In the genomic region with DNA sequence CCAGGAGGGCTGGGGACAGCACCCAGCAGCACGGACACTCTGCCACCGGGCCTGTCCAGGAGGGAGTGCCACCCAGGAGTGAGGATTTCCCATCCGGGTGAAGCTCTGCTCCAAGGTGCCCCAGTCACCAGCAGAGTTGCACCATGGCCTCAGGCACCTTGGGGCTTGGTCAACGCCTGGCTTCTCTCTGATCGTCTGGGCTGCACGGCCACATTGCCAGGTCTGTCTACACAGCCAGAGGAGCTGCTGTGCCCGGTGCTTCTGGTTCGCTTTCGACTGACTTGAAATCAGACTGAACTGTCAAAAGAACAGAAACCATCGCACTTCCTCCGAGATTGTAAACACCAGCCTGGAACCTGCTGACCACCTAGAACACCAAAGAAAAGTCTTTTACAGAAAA, we compare ENCODE assay signal across 23 cellular contexts. TPM values are rescaled to one million over a fixed set of nuclear protein-coding genes. Genes with fewer than 3 reads are reported as not detected.
A peak's percentile ranks its signal among the peaks of the same experiment; 100 is the strongest.
DNase-seq lines count a peak whose midpoint lies in the region; ATAC-seq and TF ChIP-seq lines count a peak whose summit lies in the region.
"Had no signal": no experiment of that assay in that cellular context is flagged by ENCODE, and none has a peak within 500 bp of the region (broad histone marks: within the 10 kb centered on the region; RNA-seq: fewer than 3 reads in every experiment).

No MANE protein-coding gene starts in this region.

- H3K9ac ChIP-seq in neuronal stem cell (ENCODE audit: low read depth, low read length, poor library complexity): no peak overlapping the region
- H3K9ac ChIP-seq: BLaER1 had no signal

- no peak overlapping the region for H3K4me2 ChIP-seq in neuronal stem cell (ENCODE audit: insufficient read depth, low read length, poor library complexity, severe bottlenecking)
- H3K4me2 ChIP-seq: BLaER1, GM23338 had no signal

- no peak overlapping the region for H3K4ac ChIP-seq in neuronal stem cell (ENCODE audit: low read length)

- peak overlapping the region; percentile 20 for H2AK5ac ChIP-seq in neuronal stem cell (ENCODE audit: low read depth, low read length)

- H2BK15ac ChIP-seq in neuronal stem cell (ENCODE audit: low read length): no peak overlapping the region

- no peak overlapping the region for H4K91ac ChIP-seq in neuronal stem cell (ENCODE audit: low read depth, low read length, poor library complexity)

- H3K4me1 Mint-ChIP-seq in natural killer cell treated with Interleukin-12 subunit alpha and Interleukin-12 subunit beta and Interleukin-15 and Interleukin-18, amount 100 ng/mL, for 72 hours (ENCODE audit: low read depth in 2 of 2): no peaks in the 10 kb centered on the region
- H3K4me1 Mint-ChIP-seq in natural killer cell: peaks cover 0 to 7% of the 10 kb centered on the region in 2 donors
- peaks cover 24% of the 10 kb centered on the region for H3K4me1 Mint-ChIP-seq in activated naive CD4-positive, alpha-beta T cell treated with anti-CD3 and anti-CD28 coated beads, Interleukin-2, amount 10 ng/mL, durations not matched to agents 7 days and 5 days
- peaks cover 4% of the 10 kb centered on the region for H3K4me1 Mint-ChIP-seq in nephron progenitor cell

- no peak overlapping the region for H2AFZ ChIP-seq in neuronal stem cell (ENCODE audit: low read length)
- H2AFZ ChIP-seq: GM23338 had no signal

- no peak for TF ChIP-seq CTCF in right atrium auricular region (IDR thresholded peaks at IDR 0.05)
- no peak for TF ChIP-seq CTCF in natural killer cell (IDR thresholded peaks at IDR 0.05)
- TF ChIP-seq CTCF in nephron progenitor cell (IDR thresholded peaks at IDR 0.05): no peak

- peaks cover 22 to 41% of the 10 kb centered on the region in 2 donors for H3K27me3 Mint-ChIP-seq in natural killer cell treated with Interleukin-12 subunit alpha and Interleukin-12 subunit beta and Interleukin-15 and Interleukin-18, amount 100 ng/mL, for 72 hours
- H3K27me3 Mint-ChIP-seq in natural killer cell (ENCODE audit: low read depth in 2 of 2) (peaks cover 33 to 43% of the 10 kb centered on the region in 2 donors), nephron progenitor cell (ENCODE audit: low read depth, poor library complexity) (peaks cover 89% of the 10 kb centered on the region)
- peaks cover 98% of the 10 kb centered on the region for H3K27me3 Mint-ChIP-seq in activated naive CD4-positive, alpha-beta T cell treated with anti-CD3 and anti-CD28 coated beads, Interleukin-2, amount 10 ng/mL, durations not matched to agents 7 days and 5 days

- CTCF ChIA-PET in activated naive CD4-positive, alpha-beta T cell treated with anti-CD3 and anti-CD28 coated beads, Interleukin-2, amount 10 ng/mL, durations not matched to agents 7 days and 5 days (lab: Charles Lee): no interaction called here

- H3K79me1 ChIP-seq in neuronal stem cell (ENCODE audit: low read depth, low read length): no peaks in the 10 kb centered on the region

- DNase-seq in Right ventricle myocardium inferior (ENCODE audit: missing footprints): peak; percentile 59
- DNase-seq in right atrium auricular region (ENCODE audit: low spot score): no peak
- peak; percentile 13 for DNase-seq in natural killer cell treated with Interleukin-12 subunit alpha and Interleukin-12 subunit beta and Interleukin-15 and Interleukin-18, amount 100 ng/mL, for 72 hours (ENCODE audit: low spot score)
- no peak for DNase-seq in natural killer cell
- no peak for DNase-seq in neuronal stem cell (ENCODE audit: low spot score)
- DNase-seq in activated naive CD4-positive, alpha-beta T cell treated with anti-CD3 and anti-CD28 coated beads, Interleukin-2, amount 10 ng/mL, durations not matched to agents 7 days and 5 days: no peak
- no peak for DNase-seq in nephron progenitor cell
- DNase-seq: 8988T; CD4-positive, alpha-beta memory T cell; DMS153; DMS79; GDM1; H7; HFFc6 had no signal

- no peaks in the 10 kb centered on the region for H3K9me3 Mint-ChIP-seq in natural killer cell treated with Interleukin-12 subunit alpha and Interleukin-12 subunit beta and Interleukin-15 and Interleukin-18, amount 100 ng/mL, for 72 hours
- no peaks in the 10 kb centered on the region for H3K9me3 Mint-ChIP-seq in natural killer cell
- no peaks in the 10 kb centered on the region for H3K9me3 Mint-ChIP-seq in activated naive CD4-positive, alpha-beta T cell treated with anti-CD3 and anti-CD28 coated beads, Interleukin-2, amount 10 ng/mL, durations not matched to agents 7 days and 5 days
- H3K9me3 Mint-ChIP-seq in nephron progenitor cell: peaks cover 4% of the 10 kb centered on the region
- H3K9me3 Mint-ChIP-seq: HFFc6 had no signal

- no CpG with 5 or more reads among the region's 11 CpGs for WGBS in neuronal stem cell (ENCODE audit: extremely low coverage in 2 of 2, insufficient read length in 2 of 2, insufficient replicate concordance in 1 of 2), 2 donors

- H3K27me3 ChIP-seq in right atrium auricular region (peaks cover 7 to 12% of the 10 kb centered on the region in 2 donors), neuronal stem cell (ENCODE audit: control insufficient read depth in 3 of 3, insufficient read depth in 3 of 3, low read depth in 1 of 3, low read length in 3 of 3) (peaks cover 14 to 88% (median 62%) of the 10 kb centered on the region in 3 experiments)

- H3K18ac ChIP-seq in neuronal stem cell (ENCODE audit: low read length): no peak overlapping the region

- H3K27ac Mint-ChIP-seq in natural killer cell treated with Interleukin-12 subunit alpha and Interleukin-12 subunit beta and Interleukin-15 and Interleukin-18, amount 100 ng/mL, for 72 hours: no peak overlapping the region
- H3K27ac Mint-ChIP-seq in natural killer cell (no peak overlapping the region), nephron progenitor cell (no peak overlapping the region)
- H3K27ac Mint-ChIP-seq in activated naive CD4-positive, alpha-beta T cell treated with anti-CD3 and anti-CD28 coated beads, Interleukin-2, amount 10 ng/mL, durations not matched to agents 7 days and 5 days: no peak overlapping the region
- H3K27ac Mint-ChIP-seq: CD14-positive monocyte; CD4-positive, alpha-beta memory T cell; GM23338; HFFc6 had no signal

- ATAC-seq in Right ventricle myocardium inferior: no peak
- no peak for ATAC-seq in natural killer cell treated with Interleukin-12 subunit alpha and Interleukin-12 subunit beta and Interleukin-15 and Interleukin-18, amount 100 ng/mL, for 72 hours
- ATAC-seq in natural killer cell: no peak
- ATAC-seq in GM18519 (IDR thresholded peaks at IDR 0.05; ENCODE audit: low FRiP score, unreplicated experiment): no peak
- ATAC-seq: GM23338, HCT116 had no signal

- H3K4me3 ChIP-seq in right atrium auricular region (no peak overlapping the region), neuronal stem cell (ENCODE audit: low read length in 2 of 2) (no peak overlapping the region)
- H3K4me3 ChIP-seq: BLaER1, GM23338 had no signal

- no peak overlapping the region for H3K14ac ChIP-seq in neuronal stem cell (ENCODE audit: low read length)

- H3K9me3 ChIP-seq in right atrium auricular region (no peaks in the 10 kb centered on the region), neuronal stem cell (replicated peaks in 1 of 2; ENCODE audit: control insufficient read depth in 2 of 2, insufficient read depth in 1 of 2, low read depth in 1 of 2, low read length in 2 of 2) (peaks cover 0 to 6% of the 10 kb centered on the region in 2 donors)

- H3K36me3 Mint-ChIP-seq in natural killer cell treated with Interleukin-12 subunit alpha and Interleukin-12 subunit beta and Interleukin-15 and Interleukin-18, amount 100 ng/mL, for 72 hours: no peaks in the 10 kb centered on the region
- H3K36me3 Mint-ChIP-seq in natural killer cell (no peaks in the 10 kb centered on the region), nephron progenitor cell (ENCODE audit: low read depth) (no peaks in the 10 kb centered on the region)
- H3K36me3 Mint-ChIP-seq in activated naive CD4-positive, alpha-beta T cell treated with anti-CD3 and anti-CD28 coated beads, Interleukin-2, amount 10 ng/mL, durations not matched to agents 7 days and 5 days: peaks cover 2% of the 10 kb centered on the region
- H3K36me3 Mint-ChIP-seq: CD4-positive, alpha-beta memory T cell had no signal

- no peak overlapping the region for H2BK120ac ChIP-seq in neuronal stem cell (ENCODE audit: low read depth, low read length)

- H4K8ac ChIP-seq in neuronal stem cell (ENCODE audit: low read depth, low read length): no peak overlapping the region

- intact Hi-C loops in Right ventricle myocardium inferior (cut with DNase I) (no loop called here), natural killer cell (cut with micrococcal nuclease) (no loop called here)

- H3K23ac ChIP-seq in neuronal stem cell (ENCODE audit: low read depth, low read length, poor library complexity): peak overlapping the region; percentile 34

- peaks cover 0 to 34% of the 10 kb centered on the region in 2 donors for H3K4me1 ChIP-seq in right atrium auricular region
- H3K4me1 ChIP-seq in neuronal stem cell (ENCODE audit: control insufficient read depth in 2 of 2, insufficient read depth in 1 of 2, low read depth in 1 of 2, low read length in 2 of 2): peaks cover 10% of the 10 kb centered on the region in 2 donors

- H3K36me3 ChIP-seq in right atrium auricular region (no peaks in the 10 kb centered on the region), neuronal stem cell (replicated peaks in 1 of 2; ENCODE audit: control insufficient read depth in 2 of 2, insufficient read depth in 2 of 2, low read length in 2 of 2) (no peaks in the 10 kb centered on the region)
- H3K36me3 ChIP-seq: BLaER1 had no signal

- no peak overlapping the region for H3K4me3 Mint-ChIP-seq in natural killer cell treated with Interleukin-12 subunit alpha and Interleukin-12 subunit beta and Interleukin-15 and Interleukin-18, amount 100 ng/mL, for 72 hours
- H3K4me3 Mint-ChIP-seq in natural killer cell (no peak overlapping the region), nephron progenitor cell (no peak overlapping the region)
- no peak overlapping the region for H3K4me3 Mint-ChIP-seq in activated naive CD4-positive, alpha-beta T cell treated with anti-CD3 and anti-CD28 coated beads, Interleukin-2, amount 10 ng/mL, durations not matched to agents 7 days and 5 days
- H3K4me3 Mint-ChIP-seq: GM23338, HFFc6 had no signal

- no peak overlapping the region for H2BK12ac ChIP-seq in neuronal stem cell (ENCODE audit: low read length)

- H2BK5ac ChIP-seq in neuronal stem cell (ENCODE audit: low read length): no peak overlapping the region

- H3K27ac ChIP-seq in right atrium auricular region (no peak overlapping the region), neuronal stem cell (replicated peaks; ENCODE audit: low read length) (no peak overlapping the region)
- H3K27ac ChIP-seq: BLaER1, HL-60 had no signal

RNA-seq across cellular contexts. Expression of a gene that starts 12.0 kb away (rescaled TPM):
- not detected for total RNA-seq in Right ventricle myocardium inferior
- not detected for total RNA-seq in right atrium auricular region
- total RNA-seq in natural killer cell treated with Interleukin-12 subunit alpha and Interleukin-12 subunit beta and Interleukin-15 and Interleukin-18, amount 100 ng/mL, for 72 hours: not detected
- total RNA-seq in natural killer cell: not detected
- 0.08 TPM for polyA plus RNA-seq in neuronal stem cell (2013, experiment 1 of 2)
- polyA plus RNA-seq in neuronal stem cell (2013, experiment 2 of 2): 0.06 TPM
- total RNA-seq: A673; CD4-positive, alpha-beta memory T cell; GM23338; HFFc6; HT1080 had no signal
- polyA plus RNA-seq: AG04450, CD14-positive monocyte, GM23338 had no signal

Comparison
In these comparisons a context has a peak if more than half of its experiments do, and no peak if none do; other contexts are left out.
1. DNase-seq: peak in Right ventricle myocardium inferior (single experiment) and natural killer cell treated with Interleukin-12 subunit alpha and Interleukin-12 subunit beta and Interleukin-15 and Interleukin-18, amount 100 ng/mL, for 72 hours (single experiment); none in right atrium auricular region (single experiment), natural killer cell (single experiment), neuronal stem cell (single experiment), activated naive CD4-positive, alpha-beta T cell treated with anti-CD3 and anti-CD28 coated beads, Interleukin-2, amount 10 ng/mL, durations not matched to agents 7 days and 5 days (single experiment) and nephron progenitor cell (single experiment).